Comparison of ENCODE assay signal across 1 cellular context in the genomic region with DNA sequence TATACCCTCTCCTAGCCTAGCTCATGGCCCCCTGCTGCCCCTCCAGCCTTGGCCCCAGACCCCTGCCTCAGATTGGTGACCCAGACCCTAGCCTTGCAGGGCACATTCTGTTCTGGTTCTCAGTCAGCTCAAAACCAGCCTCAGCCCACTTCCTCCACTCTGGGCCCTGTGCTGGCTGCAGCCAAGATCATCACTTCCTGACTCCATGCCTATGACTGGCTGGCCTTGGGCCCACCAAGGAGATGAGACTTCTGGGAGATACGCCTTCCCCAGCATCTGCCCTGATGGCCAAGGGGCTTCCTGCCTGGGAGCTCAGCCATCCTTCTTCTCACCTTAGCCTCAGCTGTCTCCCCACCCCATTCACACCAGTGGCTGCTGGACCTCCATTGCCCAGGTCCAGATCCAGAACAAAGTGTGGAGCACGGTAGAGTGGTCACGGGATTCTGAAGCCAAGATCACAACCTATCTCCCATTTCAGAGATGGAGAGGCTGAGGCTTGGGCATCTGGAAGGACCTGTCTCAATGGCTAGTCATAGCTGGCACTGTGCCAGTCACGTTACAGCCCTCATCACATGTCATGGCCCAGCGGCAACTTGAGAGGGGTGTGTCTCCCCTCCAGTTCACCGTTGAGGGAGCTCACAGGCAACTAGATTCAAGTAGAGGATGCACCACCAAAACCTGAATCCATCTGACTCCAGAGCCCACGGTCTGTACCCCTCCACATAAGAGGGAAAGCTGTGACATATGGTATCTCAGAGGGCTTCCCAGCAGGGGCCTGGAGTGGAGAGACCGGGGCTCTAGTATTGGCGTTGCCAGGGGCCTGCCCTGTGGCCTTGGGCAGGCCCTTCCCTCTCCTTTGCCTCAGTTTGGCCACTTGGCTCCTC.
TF ChIP-seq lines count a peak whose summit lies in the region.

No MANE protein-coding gene starts in this region.

TF ChIP-seq in WTC11, 78 proteins besides CTCF, POLR2A, EP300 and RAD21 (continued from another document):
- TF ChIP-seq, protein P1, sequence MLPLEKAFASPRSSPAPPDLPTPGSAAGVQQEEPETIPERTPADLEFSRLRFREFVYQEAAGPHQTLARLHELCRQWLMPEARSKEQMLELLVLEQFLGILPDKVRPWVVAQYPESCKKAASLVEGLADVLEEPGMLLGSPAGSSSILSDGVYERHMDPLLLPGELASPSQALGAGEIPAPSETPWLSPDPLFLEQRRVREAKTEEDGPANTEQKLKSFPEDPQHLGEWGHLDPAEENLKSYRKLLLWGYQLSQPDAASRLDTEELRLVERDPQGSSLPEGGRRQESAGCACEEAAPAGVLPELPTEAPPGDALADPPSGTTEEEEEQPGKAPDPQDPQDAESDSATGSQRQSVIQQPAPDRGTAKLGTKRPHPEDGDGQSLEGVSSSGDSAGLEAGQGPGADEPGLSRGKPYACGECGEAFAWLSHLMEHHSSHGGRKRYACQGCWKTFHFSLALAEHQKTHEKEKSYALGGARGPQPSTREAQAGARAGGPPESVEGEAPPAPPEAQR (CRISPR knock-in tag; IDR thresholded peaks at IDR 0.05) = no peak
- TF ChIP-seq IRF2 (CRISPR knock-in tag; IDR thresholded peaks at IDR 0.05; ENCODE audit: borderline replicate concordance, low read depth) (no peak), TCF7 (CRISPR knock-in tag; IDR thresholded peaks at IDR 0.05; ENCODE audit: low read depth) (no peak), ATF1 (CRISPR knock-in tag; IDR thresholded peaks at IDR 0.05) (no peak), OVOL2 (CRISPR knock-in tag; IDR thresholded peaks at IDR 0.05; ENCODE audit: borderline replicate concordance) (no peak), PRRX2 (CRISPR knock-in tag; IDR thresholded peaks at IDR 0.05) (no peak), ZNF263 (CRISPR knock-in tag; IDR thresholded peaks at IDR 0.05; ENCODE audit: low read depth) (no peak), NFATC4 (CRISPR knock-in tag; IDR thresholded peaks at IDR 0.05) (no peak), TEAD1 (CRISPR knock-in tag; IDR thresholded peaks at IDR 0.05) (no peak), GABPB1 (CRISPR knock-in tag; IDR thresholded peaks at IDR 0.05) (no peak), FOXK1 (CRISPR knock-in tag; IDR thresholded peaks at IDR 0.05) (no peak), HMGA2 (CRISPR knock-in tag; IDR thresholded peaks at IDR 0.05) (no peak)
- TF ChIP-seq, protein P2, sequence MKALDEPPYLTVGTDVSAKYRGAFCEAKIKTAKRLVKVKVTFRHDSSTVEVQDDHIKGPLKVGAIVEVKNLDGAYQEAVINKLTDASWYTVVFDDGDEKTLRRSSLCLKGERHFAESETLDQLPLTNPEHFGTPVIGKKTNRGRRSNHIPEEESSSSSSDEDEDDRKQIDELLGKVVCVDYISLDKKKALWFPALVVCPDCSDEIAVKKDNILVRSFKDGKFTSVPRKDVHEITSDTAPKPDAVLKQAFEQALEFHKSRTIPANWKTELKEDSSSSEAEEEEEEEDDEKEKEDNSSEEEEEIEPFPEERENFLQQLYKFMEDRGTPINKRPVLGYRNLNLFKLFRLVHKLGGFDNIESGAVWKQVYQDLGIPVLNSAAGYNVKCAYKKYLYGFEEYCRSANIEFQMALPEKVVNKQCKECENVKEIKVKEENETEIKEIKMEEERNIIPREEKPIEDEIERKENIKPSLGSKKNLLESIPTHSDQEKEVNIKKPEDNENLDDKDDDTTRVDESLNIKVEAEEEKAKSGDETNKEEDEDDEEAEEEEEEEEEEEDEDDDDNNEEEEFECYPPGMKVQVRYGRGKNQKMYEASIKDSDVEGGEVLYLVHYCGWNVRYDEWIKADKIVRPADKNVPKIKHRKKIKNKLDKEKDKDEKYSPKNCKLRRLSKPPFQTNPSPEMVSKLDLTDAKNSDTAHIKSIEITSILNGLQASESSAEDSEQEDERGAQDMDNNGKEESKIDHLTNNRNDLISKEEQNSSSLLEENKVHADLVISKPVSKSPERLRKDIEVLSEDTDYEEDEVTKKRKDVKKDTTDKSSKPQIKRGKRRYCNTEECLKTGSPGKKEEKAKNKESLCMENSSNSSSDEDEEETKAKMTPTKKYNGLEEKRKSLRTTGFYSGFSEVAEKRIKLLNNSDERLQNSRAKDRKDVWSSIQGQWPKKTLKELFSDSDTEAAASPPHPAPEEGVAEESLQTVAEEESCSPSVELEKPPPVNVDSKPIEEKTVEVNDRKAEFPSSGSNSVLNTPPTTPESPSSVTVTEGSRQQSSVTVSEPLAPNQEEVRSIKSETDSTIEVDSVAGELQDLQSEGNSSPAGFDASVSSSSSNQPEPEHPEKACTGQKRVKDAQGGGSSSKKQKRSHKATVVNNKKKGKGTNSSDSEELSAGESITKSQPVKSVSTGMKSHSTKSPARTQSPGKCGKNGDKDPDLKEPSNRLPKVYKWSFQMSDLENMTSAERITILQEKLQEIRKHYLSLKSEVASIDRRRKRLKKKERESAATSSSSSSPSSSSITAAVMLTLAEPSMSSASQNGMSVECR (CRISPR knock-in tag; IDR thresholded peaks at IDR 0.05; ENCODE audit: borderline replicate concordance) = no peak
- TF ChIP-seq, protein P3, sequence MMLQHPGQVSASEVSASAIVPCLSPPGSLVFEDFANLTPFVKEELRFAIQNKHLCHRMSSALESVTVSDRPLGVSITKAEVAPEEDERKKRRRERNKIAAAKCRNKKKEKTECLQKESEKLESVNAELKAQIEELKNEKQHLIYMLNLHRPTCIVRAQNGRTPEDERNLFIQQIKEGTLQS (CRISPR knock-in tag; conservative IDR thresholded peaks at IDR 0.05) = no peak
- TF ChIP-seq, protein P4, sequence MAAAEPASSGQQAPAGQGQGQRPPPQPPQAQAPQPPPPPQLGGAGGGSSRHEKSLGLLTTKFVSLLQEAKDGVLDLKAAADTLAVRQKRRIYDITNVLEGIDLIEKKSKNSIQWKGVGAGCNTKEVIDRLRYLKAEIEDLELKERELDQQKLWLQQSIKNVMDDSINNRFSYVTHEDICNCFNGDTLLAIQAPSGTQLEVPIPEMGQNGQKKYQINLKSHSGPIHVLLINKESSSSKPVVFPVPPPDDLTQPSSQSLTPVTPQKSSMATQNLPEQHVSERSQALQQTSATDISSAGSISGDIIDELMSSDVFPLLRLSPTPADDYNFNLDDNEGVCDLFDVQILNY (CRISPR knock-in tag; IDR thresholded peaks at IDR 0.05) = no peak
- TF ChIP-seq, protein P5, sequence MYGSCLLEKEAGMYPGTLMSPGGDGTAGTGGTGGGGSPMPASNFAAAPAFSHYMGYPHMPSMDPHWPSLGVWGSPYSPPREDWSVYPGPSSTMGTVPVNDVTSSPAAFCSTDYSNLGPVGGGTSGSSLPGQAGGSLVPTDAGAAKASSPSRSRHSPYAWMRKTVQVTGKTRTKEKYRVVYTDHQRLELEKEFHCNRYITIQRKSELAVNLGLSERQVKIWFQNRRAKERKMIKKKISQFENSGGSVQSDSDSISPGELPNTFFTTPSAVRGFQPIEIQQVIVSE (CRISPR knock-in tag; IDR thresholded peaks at IDR 0.05; ENCODE audit: borderline replicate concordance) = no peak
